ENCODE assay signal across 11 cellular contexts in the genomic region with DNA sequence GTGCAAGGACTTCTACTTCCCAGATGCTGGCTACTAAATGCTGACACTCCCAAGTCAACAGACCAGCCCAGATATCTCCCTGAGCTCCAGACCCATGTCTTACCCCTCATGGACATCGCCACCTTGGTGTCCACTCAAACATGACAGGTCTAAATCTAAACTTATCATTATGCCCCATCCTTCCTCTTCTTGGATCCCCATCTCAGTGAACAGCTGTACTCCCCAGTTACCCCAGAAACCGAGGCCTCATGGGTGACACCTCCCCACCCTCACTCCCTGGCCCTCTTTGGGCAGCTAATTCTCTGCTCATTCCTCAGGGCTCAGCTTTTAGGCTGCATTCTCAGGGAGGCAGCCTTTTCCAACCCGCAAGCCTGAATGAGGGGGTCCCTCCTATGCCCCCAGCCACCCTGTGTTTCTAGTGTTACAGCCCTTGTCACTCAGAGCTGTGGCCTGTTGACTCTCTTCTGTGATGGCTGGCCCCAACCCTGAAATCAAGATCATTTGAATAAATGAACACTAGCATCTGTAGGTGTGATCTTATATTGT. TPM values are rescaled to one million over a fixed set of nuclear protein-coding genes. Genes with fewer than 3 reads are reported as not detected.
DNase-seq lines count a peak whose midpoint lies in the region; ATAC-seq and TF ChIP-seq lines count a peak whose summit lies in the region.
"Had no signal": no experiment of that assay in that cellular context is flagged by ENCODE, and none has a peak within 500 bp of the region (broad histone marks: within the 10 kb centered on the region; RNA-seq: fewer than 3 reads in every experiment).

No MANE protein-coding gene starts in this region.

- no peak for ATAC-seq in stimulated activated effector memory CD8-positive, alpha-beta T cell treated with anti-CD3 and anti-CD28 coated beads, Interleukin-12 subunit alpha, Interleukin-12 subunit beta, amount 100 ng/mL, for 72 hours
- ATAC-seq in HG02938 (IDR thresholded peaks at IDR 0.05; ENCODE audit: unreplicated experiment) (no peak), HG03108 (IDR thresholded peaks at IDR 0.05; ENCODE audit: unreplicated experiment) (no peak)

- peaks cover 52% of the 10 kb centered on the region for H3K4me1 ChIP-seq in OCI-LY3 (ENCODE audit: low read length)

- H3K4me3 Mint-ChIP-seq in activated CD4-positive, alpha-beta T cell treated with anti-CD3 and anti-CD28 coated beads, Interleukin-2, amount 10 ng/mL, durations not matched to agents 24 days and 14 days, result no peak overlapping the region
- peak overlapping the region; percentile 52 for H3K4me3 Mint-ChIP-seq in glutamatergic neuron (ENCODE audit: unreplicated experiment)
- peak overlapping the region; percentile 3 for H3K4me3 Mint-ChIP-seq in stimulated activated effector memory CD8-positive, alpha-beta T cell treated with anti-CD3 and anti-CD28 coated beads, Interleukin-12 subunit alpha, Interleukin-12 subunit beta, amount 100 ng/mL, for 72 hours

- peaks cover 58% of the 10 kb centered on the region for H3K79me2 ChIP-seq in OCI-LY3 (ENCODE audit: low read length)

- H3K9me3 Mint-ChIP-seq in activated CD4-positive, alpha-beta T cell treated with anti-CD3 and anti-CD28 coated beads, Interleukin-2, amount 10 ng/mL, durations not matched to agents 24 days and 14 days, result no peaks in the 10 kb centered on the region
- H3K9me3 Mint-ChIP-seq in glutamatergic neuron (ENCODE audit: unreplicated experiment), result no peaks in the 10 kb centered on the region
- H3K9me3 Mint-ChIP-seq in stimulated activated effector memory CD8-positive, alpha-beta T cell treated with anti-CD3 and anti-CD28 coated beads, Interleukin-12 subunit alpha, Interleukin-12 subunit beta, amount 100 ng/mL, for 72 hours, result no peaks in the 10 kb centered on the region

- H3K36me3 Mint-ChIP-seq in activated CD4-positive, alpha-beta T cell treated with anti-CD3 and anti-CD28 coated beads, Interleukin-2, amount 10 ng/mL, durations not matched to agents 24 days and 14 days (ENCODE audit: low read depth), result peaks cover 28% of the 10 kb centered on the region
- H3K36me3 Mint-ChIP-seq in glutamatergic neuron (ENCODE audit: unreplicated experiment), result peaks cover 3% of the 10 kb centered on the region
- H3K36me3 Mint-ChIP-seq in stimulated activated effector memory CD8-positive, alpha-beta T cell treated with anti-CD3 and anti-CD28 coated beads, Interleukin-12 subunit alpha, Interleukin-12 subunit beta, amount 100 ng/mL, for 72 hours, result peaks cover 61% of the 10 kb centered on the region

- peak overlapping the region; percentile 83 for H3K4me2 ChIP-seq in OCI-LY3 (ENCODE audit: low read length)

- H3K4me1 Mint-ChIP-seq in activated CD4-positive, alpha-beta T cell treated with anti-CD3 and anti-CD28 coated beads, Interleukin-2, amount 10 ng/mL, durations not matched to agents 24 days and 14 days, result peaks cover 48% of the 10 kb centered on the region
- H3K4me1 Mint-ChIP-seq in glutamatergic neuron (ENCODE audit: low read depth, unreplicated experiment), result peaks cover 5% of the 10 kb centered on the region
- peaks cover 61% of the 10 kb centered on the region for H3K4me1 Mint-ChIP-seq in stimulated activated effector memory CD8-positive, alpha-beta T cell treated with anti-CD3 and anti-CD28 coated beads, Interleukin-12 subunit alpha, Interleukin-12 subunit beta, amount 100 ng/mL, for 72 hours

- H3K27me3 Mint-ChIP-seq in activated CD4-positive, alpha-beta T cell treated with anti-CD3 and anti-CD28 coated beads, Interleukin-2, amount 10 ng/mL, durations not matched to agents 24 days and 14 days, result no peaks in the 10 kb centered on the region
- H3K27me3 Mint-ChIP-seq in glutamatergic neuron (ENCODE audit: unreplicated experiment), result peaks cover 12% of the 10 kb centered on the region

- no peak for DNase-seq in activated CD4-positive, alpha-beta T cell treated with anti-CD3 and anti-CD28 coated beads, Interleukin-2, amount 10 ng/mL, durations not matched to agents 24 days and 14 days
- DNase-seq in activated CD4-positive, alpha-beta T cell treated with anti-CD3 and anti-CD28 coated beads, Interleukin-2, amount 50 U/mL, for 1 hour, result no peak
- DNase-seq in glutamatergic neuron (no peak), pons (ENCODE audit: low spot score) (no peak)
- DNase-seq in stimulated activated effector memory CD8-positive, alpha-beta T cell treated with anti-CD3 and anti-CD28 coated beads, Interleukin-12 subunit alpha, Interleukin-12 subunit beta, amount 100 ng/mL, for 72 hours (ENCODE audit: low spot score in 2 of 2), result no peak
- DNase-seq: kidney glomerular epithelial cell, NCI-H1417 treated with DMSO at 0.1 percent for 48 hours, posterior cingulate gyrus had no signal

- H3K27me3 ChIP-seq in OCI-LY3 (ENCODE audit: low read depth, low read length), result no peaks in the 10 kb centered on the region

- peak overlapping the region; percentile 50 for H3K27ac Mint-ChIP-seq in activated CD4-positive, alpha-beta T cell treated with anti-CD3 and anti-CD28 coated beads, Interleukin-2, amount 10 ng/mL, durations not matched to agents 24 days and 14 days
- H3K27ac Mint-ChIP-seq in glutamatergic neuron (ENCODE audit: unreplicated experiment), result no peak overlapping the region
- H3K27ac Mint-ChIP-seq in stimulated activated effector memory CD8-positive, alpha-beta T cell treated with anti-CD3 and anti-CD28 coated beads, Interleukin-12 subunit alpha, Interleukin-12 subunit beta, amount 100 ng/mL, for 72 hours, result peak overlapping the region; percentile 83

- H3K27ac ChIP-seq in OCI-LY3 (ENCODE audit: low read length), result peak overlapping the region; percentile 92

- H2AFZ ChIP-seq in OCI-LY3 (ENCODE audit: low read depth, low read length), result no peak overlapping the region

- intact Hi-C loops in activated CD4-positive, alpha-beta T cell treated with anti-CD3 and anti-CD28 coated beads, Interleukin-2, amount 10 ng/mL, durations not matched to agents 24 days and 14 days (cut with micrococcal nuclease), result no loop called here

- no peak for TF ChIP-seq CTCF in OCI-LY3 (IDR thresholded peaks at IDR 0.05; ENCODE audit: low read depth, low read length)
- TF ChIP-seq CTCF in glutamatergic neuron (IDR thresholded peaks at IDR 0.05; ENCODE audit: partially characterized antibody, unreplicated experiment), result no peak

- H3K9me3 ChIP-seq in OCI-LY3 (ENCODE audit: insufficient read depth, low read length), result no peaks in the 10 kb centered on the region

- peaks cover 18% of the 10 kb centered on the region for H3K36me3 ChIP-seq in OCI-LY3 (replicated peaks; ENCODE audit: low read depth, low read length)

- H3K4me3 ChIP-seq in OCI-LY3 (ENCODE audit: low read length), result no peak overlapping the region

- no peaks in the 10 kb centered on the region for H4K20me1 ChIP-seq in OCI-LY3 (ENCODE audit: insufficient read depth, low read length)

- H3K9ac ChIP-seq in OCI-LY3 (ENCODE audit: low read length), result peak overlapping the region; percentile 81

RNA-seq across cellular contexts. Expression of a gene that starts 5.4 kb away (rescaled TPM):
- 28.4 and 28.9 TPM in 2 replicates for total RNA-seq in activated CD4-positive, alpha-beta T cell treated with anti-CD3 and anti-CD28 coated beads, Interleukin-2, amount 10 ng/mL, durations not matched to agents 24 days and 14 days
- 4.0 TPM for total RNA-seq in glutamatergic neuron (ENCODE audit: unreplicated experiment)

RNA-seq across cellular contexts. Expression of a gene that starts 53.8 kb away (rescaled TPM):
- not detected in 2 replicates for total RNA-seq in activated CD4-positive, alpha-beta T cell treated with anti-CD3 and anti-CD28 coated beads, Interleukin-2, amount 10 ng/mL, durations not matched to agents 24 days and 14 days
- 1.0 TPM for total RNA-seq in glutamatergic neuron (ENCODE audit: unreplicated experiment)
